Comparison of ENCODE assay signal across 15 cellular contexts in genomic region chr12:22700126-22700525, GRCh38.
DNase-seq lines count a peak whose midpoint lies in the region; ATAC-seq, FAIRE-seq and TF ChIP-seq lines count a peak whose summit lies in the region.
"Had no signal": no experiment of that assay in that cellular context is flagged by ENCODE, and none has a peak within 500 bp of the region (broad histone marks: within the 10 kb centered on the region; RNA-seq: fewer than 3 reads in every experiment).

No MANE protein-coding gene starts in this region.

- no TSS peak for BruUV-seq in Caco-2 (replicated peaks; lab: Mats Ljungman, UMichigan)

- no peaks in the 10 kb centered on the region for H3K9me3 Mint-ChIP-seq in Caco-2 (ENCODE audit: unreplicated experiment)

- peak overlapping the region; percentile 60 for H3K4me3 Mint-ChIP-seq in Caco-2 (ENCODE audit: unreplicated experiment)

- DNase-seq in Caco-2 = no peak
- DNase-seq in HTR-8/SVneo (ENCODE audit: insufficient read length, low spot score) = no peak
- peak; percentile 32 to 76 for DNase-seq in cardiac fibroblast (ENCODE audit: low read depth in 2 of 2)
- DNase-seq in left lobe of liver (ENCODE audit: low spot score) = no peak
- no peak for DNase-seq in NCI-H187 (lab: John Stamatoyannopoulos, UW)
- DNase-seq in SIG-M5 treated with dmso at 0.1 percent for 504 hours (lab: John Stamatoyannopoulos, UW; ENCODE audit: unreplicated experiment) = no peak
- DNase-seq in stimulated activated CD4-positive, alpha-beta T cell treated with anti-CD3 and anti-CD28 coated beads, Interleukin-4, amount 100 ng/mL, for 4 hours = no peak
- DNase-seq: activated CD8-positive, alpha-beta memory T cell treated with anti-CD3 and anti-CD28 coated beads for 24 hours; activated gamma-delta T cell; body of pancreas; effector CD8-positive, alpha-beta T cell; trophoblast cell had no signal

- H3K4me3 ChIP-seq in Caco-2 (ENCODE audit: low read depth, low read length) (no peak overlapping the region), cardiac fibroblast (replicated peaks in 1 of 2; ENCODE audit: low read depth in 2 of 2, low read length in 2 of 2) (no peak overlapping the region)
- H3K4me3 ChIP-seq: body of pancreas, prostate gland, SK-N-MC had no signal

- intact Hi-C loops in Caco-2 (cut with micrococcal nuclease; ENCODE audit: unreplicated experiment) = loop anchor here (2.0 kb wide), 1 partner anchor 15 kb away; no protein-coding TSS in a partner anchor

- H3K27ac Mint-ChIP-seq in Caco-2 (ENCODE audit: unreplicated experiment) = peak overlapping the region; percentile 26

- CTCF ChIA-PET in Caco-2 (lab: Charles Lee) = interaction anchor here (2.4 kb wide), 1 partner anchor 15 kb away, joined by 6 read pairs; no protein-coding TSS in a partner anchor

- no peaks in the 10 kb centered on the region for H3K27me3 ChIP-seq in Caco-2 (replicated peaks; ENCODE audit: control insufficient read depth, insufficient read depth, low read length)
- H3K27me3 ChIP-seq: body of pancreas had no signal

- H3K4me1 ChIP-seq in Caco-2 = peaks cover 29% of the 10 kb centered on the region
- H3K4me1 ChIP-seq: body of pancreas, prostate gland had no signal

- FAIRE-seq in HTR-8/SVneo (lab: Jason Lieb, UNC) = peak; percentile 70

- ATAC-seq in left lobe of liver (peak; percentile 70), GM19452 (IDR thresholded peaks at IDR 0.05; ENCODE audit: unreplicated experiment) (no peak)
- ATAC-seq: body of pancreas had no signal

- H3K36me3 ChIP-seq in Caco-2 (ENCODE audit: control insufficient read depth, insufficient read depth, low read length) = no peaks in the 10 kb centered on the region
- H3K36me3 ChIP-seq: prostate gland had no signal

- H3K9me3 ChIP-seq in Caco-2 = no peaks in the 10 kb centered on the region
- H3K9me3 ChIP-seq: body of pancreas, prostate gland had no signal

- H3K36me3 Mint-ChIP-seq in Caco-2 (ENCODE audit: insufficient read depth, unreplicated experiment) = no peaks in the 10 kb centered on the region

- TF ChIP-seq CTCF in Caco-2 (IDR thresholded peaks at IDR 0.05; ENCODE audit: insufficient read depth in 1 of 2, low read depth in 1 of 2, low read length in 1 of 2, severe bottlenecking in 1 of 2, unreplicated experiment in 1 of 2) (no peak), cardiac fibroblast (IDR thresholded peaks at IDR 0.05; ENCODE audit: low read depth, low read length) (no peak)

- H3K4me1 Mint-ChIP-seq in Caco-2 (ENCODE audit: low read depth, unreplicated experiment) = peaks cover 33% of the 10 kb centered on the region

- POLR2A ChIA-PET in Caco-2 (lab: Charles Lee) = no interaction called here

- H3K27me3 Mint-ChIP-seq in Caco-2 (ENCODE audit: insufficient read depth, unreplicated experiment) = no peaks in the 10 kb centered on the region

Comparison
In these comparisons a context has a peak if more than half of its experiments do, and no peak if none do; other contexts are left out.
1. DNase-seq: peak in cardiac fibroblast (2 of 2); none in Caco-2 (0 of 2), HTR-8/SVneo (single experiment), left lobe of liver (single experiment), NCI-H187 (0 of 2), SIG-M5 treated with dmso at 0.1 percent for 504 hours (single experiment) and stimulated activated CD4-positive, alpha-beta T cell treated with anti-CD3 and anti-CD28 coated beads, Interleukin-4, amount 100 ng/mL, for 4 hours (0 of 2).